Comparison of ENCODE assay signal across 26 cellular contexts in genomic region chr16:1094601-1095449, GRCh38. TPM values are rescaled to one million over a fixed set of nuclear protein-coding genes. Genes with fewer than 3 reads are reported as not detected.
DNase-seq lines count a peak whose midpoint lies in the region; ATAC-seq and TF ChIP-seq lines count a peak whose summit lies in the region.
"Had no signal": no experiment of that assay in that cellular context is flagged by ENCODE, and none has a peak within 500 bp of the region (broad histone marks: within the 10 kb centered on the region; RNA-seq: fewer than 3 reads in every experiment).

No MANE protein-coding gene starts in this region.

- H3K4me3 ChIP-seq in BLaER1 (no peak overlapping the region), H7 (ENCODE audit: insufficient read depth, low read depth, low read length) (no peak overlapping the region), neuronal stem cell (ENCODE audit: low read length in 2 of 2) (no peak overlapping the region), transverse colon (no peak overlapping the region)
- H3K4me3 ChIP-seq: MG63, Peyer's patch had no signal

- CTCF ChIA-PET in RWPE1 (lab: Yijun Ruan, JAX): no interaction called here

- no peak overlapping the region for H2BK5ac ChIP-seq in neuronal stem cell (ENCODE audit: low read length)

- peaks cover 34% of the 10 kb centered on the region for H4K20me1 ChIP-seq in BLaER1

- H3K27ac ChIP-seq in BLaER1: no peak overlapping the region
- H3K27ac ChIP-seq in RWPE1: peak overlapping the region; percentile 19; the same call in 1 of the 2 replicates
- no peak overlapping the region for H3K27ac ChIP-seq in neuronal stem cell (replicated peaks; ENCODE audit: low read length)
- no peak overlapping the region for H3K27ac ChIP-seq in transverse colon
- H3K27ac ChIP-seq: Peyer's patch had no signal

- no peak for ATAC-seq in GM21529 (IDR thresholded peaks at IDR 0.05; ENCODE audit: unreplicated experiment)
- ATAC-seq: Right ventricle myocardium inferior had no signal

- H2BK12ac ChIP-seq in neuronal stem cell (ENCODE audit: low read length): peak overlapping the region; percentile 90

- H4K8ac ChIP-seq in neuronal stem cell (ENCODE audit: low read depth, low read length): no peak overlapping the region

- no peak overlapping the region for H2BK120ac ChIP-seq in neuronal stem cell (ENCODE audit: low read depth, low read length)

- WGBS in neuronal stem cell (ENCODE audit: extremely low coverage in 2 of 2, insufficient read length in 2 of 2, insufficient replicate concordance in 1 of 2), 2 donors: no CpG with 5 or more reads among the region's 29 CpGs
- WGBS in transverse colon (ENCODE audit: low coverage in 1 of 2), 2 donors: 42% methylated on average over 20 of the region's 29 CpGs; no CpG with 5 or more reads in 1 of the 2 donors

- H3K9me3 ChIP-seq in BLaER1: peaks cover 6% of the 10 kb centered on the region
- H3K9me3 ChIP-seq in neuronal stem cell (replicated peaks in 1 of 2; ENCODE audit: control insufficient read depth in 2 of 2, insufficient read depth in 1 of 2, low read depth in 1 of 2, low read length in 2 of 2): no peaks in the 10 kb centered on the region
- no peaks in the 10 kb centered on the region for H3K9me3 ChIP-seq in transverse colon
- H3K9me3 ChIP-seq: Caco-2, MG63, Peyer's patch had no signal

- no peaks in the 10 kb centered on the region for H3K79me1 ChIP-seq in neuronal stem cell (ENCODE audit: low read depth, low read length)

- H2BK15ac ChIP-seq in neuronal stem cell (ENCODE audit: low read length): peak overlapping the region; percentile 58

- H3K14ac ChIP-seq in neuronal stem cell (ENCODE audit: low read length): peak overlapping the region; percentile 8

- H3K9ac ChIP-seq in BLaER1 (no peak overlapping the region), neuronal stem cell (ENCODE audit: low read depth, low read length, poor library complexity) (no peak overlapping the region)

- TF ChIP-seq CTCF in RWPE1 (conservative IDR thresholded peaks at IDR 0.05; ENCODE audit: low read depth) (no peak), transverse colon (IDR thresholded peaks at IDR 0.05) (no peak)

- no peak overlapping the region for H3K23ac ChIP-seq in neuronal stem cell (ENCODE audit: low read depth, low read length, poor library complexity)

- no peak overlapping the region for H3K4ac ChIP-seq in neuronal stem cell (ENCODE audit: low read length)

- peak overlapping the region; percentile 90 for H2AK5ac ChIP-seq in neuronal stem cell (ENCODE audit: low read depth, low read length)

- intact Hi-C loops in transverse colon (cut with DNase I; ENCODE audit: low total_unique reads): no loop called here

- peaks cover 69% of the 10 kb centered on the region for H3K4me1 ChIP-seq in BLaER1
- peaks cover 29 to 35% of the 10 kb centered on the region in 2 donors for H3K4me1 ChIP-seq in neuronal stem cell (ENCODE audit: control insufficient read depth in 2 of 2, insufficient read depth in 1 of 2, low read depth in 1 of 2, low read length in 2 of 2)
- H3K4me1 ChIP-seq in transverse colon: peaks cover 2 to 12% (median 7%) of the 10 kb centered on the region in 4 donors

- H3K18ac ChIP-seq in neuronal stem cell (ENCODE audit: low read length): peak overlapping the region; percentile 38

- peaks cover 51% of the 10 kb centered on the region for H3K27me3 ChIP-seq in BLaER1
- H3K27me3 ChIP-seq in H7 (ENCODE audit: control insufficient read depth, insufficient read depth, low read length): no peaks in the 10 kb centered on the region
- peaks cover 0 to 27% (median 0%) of the 10 kb centered on the region in 3 experiments for H3K27me3 ChIP-seq in neuronal stem cell (ENCODE audit: control insufficient read depth in 3 of 3, insufficient read depth in 3 of 3, low read depth in 1 of 3, low read length in 3 of 3)
- H3K27me3 ChIP-seq in transverse colon: peaks cover 57% of the 10 kb centered on the region
- H3K27me3 ChIP-seq: MG63 had no signal

- H3K36me3 ChIP-seq in BLaER1: no peaks in the 10 kb centered on the region
- H3K36me3 ChIP-seq in H7 (replicated peaks; ENCODE audit: control insufficient read depth, insufficient read depth, low read length): no peaks in the 10 kb centered on the region
- H3K36me3 ChIP-seq in neuronal stem cell (replicated peaks in 1 of 2; ENCODE audit: control insufficient read depth in 2 of 2, insufficient read depth in 2 of 2, low read length in 2 of 2): no peaks in the 10 kb centered on the region
- no peaks in the 10 kb centered on the region for H3K36me3 ChIP-seq in transverse colon
- H3K36me3 ChIP-seq: MG63, Peyer's patch had no signal

- in situ Hi-C loops in transverse colon (cut with MboI; ENCODE audit: low pct_ligation_motif_present in 1 of 4, low pct_unique_long_range_greater_than_20kb in 1 of 4, low sequenced_read_pairs in 3 of 4): no loop called here

- peak overlapping the region; percentile 92 for H3K4me2 ChIP-seq in BLaER1
- no peak overlapping the region for H3K4me2 ChIP-seq in neuronal stem cell (ENCODE audit: insufficient read depth, low read length, poor library complexity, severe bottlenecking)

- no peak for TF ChIP-seq POLR2A in transverse colon (IDR thresholded peaks at IDR 0.05)

- peak; percentile 71 for DNase-seq in H7
- DNase-seq in RWPE1 (ENCODE audit: low spot score): no peak
- DNase-seq in neuronal stem cell (ENCODE audit: low spot score): no peak
- no peak for DNase-seq in NCI-H2081 treated with DMSO at 0.1 percent for 48 hours (lab: John Stamatoyannopoulos, UW)
- DNase-seq in transverse colon: no peak
- DNase-seq in SIG-M5 (lab: John Stamatoyannopoulos, UW): no peak
- DNase-seq: Caco-2; CD4-positive, alpha-beta memory T cell; MG63; NCI-H1048; NCI-H1417 treated with DMSO at 0.1 percent for 48 hours; NCI-H187; NCI-H2107; NCI-H2227 treated with DMSO at 0.1 percent for 48 hours; NCI-H510A; NCI-H748 treated with DMSO at 0.1 percent for 48 hours; Peyer's patch; SW 1271 had no signal

- H2AFZ ChIP-seq in neuronal stem cell (ENCODE audit: low read length): no peak overlapping the region

- no peak overlapping the region for H4K91ac ChIP-seq in neuronal stem cell (ENCODE audit: low read depth, low read length, poor library complexity)

- no peak for TF ChIP-seq EP300 in transverse colon (IDR thresholded peaks at IDR 0.05; ENCODE audit: low read depth)

- POLR2A ChIA-PET in RWPE1 (lab: Yijun Ruan, JAX; ENCODE audit: low non-redundant PET): no interaction called here

RNA-seq across cellular contexts. Expression of gene C1QTNF8, which starts 1.2 kb away (rescaled TPM):
- not detected in 2 replicates for total RNA-seq in H7 (2014; rRNA removed; shearing (Covaris generic))
- polyA plus RNA-seq in neuronal stem cell (2013, experiment 1 of 2): not detected
- not detected for polyA plus RNA-seq in neuronal stem cell (2013, experiment 2 of 2)
- total RNA-seq in transverse colon: not detected
- total RNA-seq: Caco-2; CD4-positive, alpha-beta memory T cell; Daoy; H1; LHCN-M2; Peyer's patch; SK-MEL-5 had no signal
- polyA plus RNA-seq: BJ; CD4-positive, alpha-beta memory T cell; H1 had no signal

RNA-seq across cellular contexts. Expression of gene SSTR5, which starts 22.3 kb away (rescaled TPM):
- 0.18 and 0.21 TPM in 2 replicates for total RNA-seq in H7 (2014; rRNA removed; shearing (Covaris generic))
- polyA plus RNA-seq in neuronal stem cell (2013, experiment 1 of 2): not detected
- not detected for polyA plus RNA-seq in neuronal stem cell (2013, experiment 2 of 2)
- total RNA-seq in transverse colon: not detected
- total RNA-seq: CD4-positive, alpha-beta memory T cell; Daoy; SK-MEL-5 had no signal
- polyA plus RNA-seq: BJ; CD4-positive, alpha-beta memory T cell had no signal

RNA-seq across cellular contexts. Expression of gene CACNA1H, which starts 58.1 kb away (rescaled TPM):
- 24.8 and 27.3 TPM in 2 replicates for total RNA-seq in H7 (2014; rRNA removed; shearing (Covaris generic))
- 21.5 TPM for polyA plus RNA-seq in neuronal stem cell (2013, experiment 1 of 2)
- polyA plus RNA-seq in neuronal stem cell (2013, experiment 2 of 2): 21.7 TPM
- 10 to 100 TPM; 17.0 to 63.6 (median 39.5) TPM for total RNA-seq in transverse colon
- total RNA-seq: LHCN-M2 had no signal
